In genomic region chr6:50093116-50093937, GRCh38 we compare ENCODE assay signal across 1 cellular context.
TF ChIP-seq lines count a peak whose summit lies in the region.

No MANE protein-coding gene starts in this region.

TF ChIP-seq in HepG2, 621 proteins besides CTCF, POLR2A, EP300 and RAD21 (continued from another document and continues in another):
- TF ChIP-seq ZNF276 (CRISPR knock-in tag; IDR thresholded peaks at IDR 0.05; ENCODE audit: low read depth) (no peak), ZNF773 (CRISPR knock-in tag; IDR thresholded peaks at IDR 0.05; ENCODE audit: borderline replicate concordance) (no peak), ZNF484 (CRISPR knock-in tag; IDR thresholded peaks at IDR 0.05; ENCODE audit: borderline replicate concordance, low read depth) (no peak), ZNF777 (CRISPR knock-in tag; IDR thresholded peaks at IDR 0.05) (peak; percentile 39), DRAP1 (CRISPR knock-in tag; IDR thresholded peaks at IDR 0.05) (peak; percentile 39; the same call in 1 of the 2 replicates), DNMT3B (CRISPR knock-in tag; conservative IDR thresholded peaks at IDR 0.05) (0 out of 2 replicates have a peak, but pooled peaks have one; percentile 2), HOMEZ (CRISPR knock-in tag; IDR thresholded peaks at IDR 0.05; ENCODE audit: low read depth) (peak; percentile 92), ZNF343 (CRISPR knock-in tag; IDR thresholded peaks at IDR 0.05) (no peak), NFIB (CRISPR knock-in tag; IDR thresholded peaks at IDR 0.05; ENCODE audit: borderline replicate concordance) (no peak), ZNF460 (CRISPR knock-in tag; IDR thresholded peaks at IDR 0.05; ENCODE audit: borderline replicate concordance) (peak; percentile 15; the same call in 1 of the 2 replicates), NFKB2 (CRISPR knock-in tag; IDR thresholded peaks at IDR 0.05; ENCODE audit: borderline replicate concordance) (no peak), MIER3 (CRISPR knock-in tag; IDR thresholded peaks at IDR 0.05; ENCODE audit: borderline replicate concordance) (peak; percentile 79; the same call in 1 of the 2 replicates), GZF1 (CRISPR knock-in tag; IDR thresholded peaks at IDR 0.05) (no peak), SRY (CRISPR knock-in tag; IDR thresholded peaks at IDR 0.05) (peak; percentile 27; the same call in 1 of the 2 replicates), TOPORS (CRISPR knock-in tag; IDR thresholded peaks at IDR 0.05) (no peak), ZNF253 (CRISPR knock-in tag; IDR thresholded peaks at IDR 0.05; ENCODE audit: borderline replicate concordance) (no peak), FOXP1 (IDR thresholded peaks at IDR 0.05) (peak; percentile 92), FOXP1 (CRISPR knock-in tag; IDR thresholded peaks at IDR 0.05) (peak; percentile 95), TCF12 (IDR thresholded peaks at IDR 0.05) (no peak), TCF12 (CRISPR knock-in tag; IDR thresholded peaks at IDR 0.05) (peak; percentile 66; the same call in 1 of the 2 replicates), MNT (IDR thresholded peaks at IDR 0.05) (peak; percentile 61), ZGPAT (CRISPR knock-in tag; IDR thresholded peaks at IDR 0.05) (peak; percentile 83), ZNF713 (CRISPR knock-in tag; IDR thresholded peaks at IDR 0.05) (0 out of 2 replicates have a peak, but pooled peaks have one; percentile 34), SNAPC4 (CRISPR knock-in tag; IDR thresholded peaks at IDR 0.05) (no peak; the same call in none of the 2 replicates), ISL2 (CRISPR knock-in tag; IDR thresholded peaks at IDR 0.05) (peak; percentile 83), PRDM10 (CRISPR knock-in tag; IDR thresholded peaks at IDR 0.05; ENCODE audit: low read depth) (peak; percentile 64; the same call in 1 of the 2 replicates), SRF (IDR thresholded peaks at IDR 0.05; ENCODE audit: low read depth, low read length) (0 out of 2 replicates have a peak, but pooled peaks have one; percentile 30), ZNF296 (CRISPR knock-in tag; conservative IDR thresholded peaks at IDR 0.05) (no peak), HOXA3 (CRISPR knock-in tag; IDR thresholded peaks at IDR 0.05) (peak; percentile 88), ZNF770 (CRISPR knock-in tag; IDR thresholded peaks at IDR 0.05) (no peak), ZNF704 (CRISPR knock-in tag; IDR thresholded peaks at IDR 0.05; ENCODE audit: borderline replicate concordance) (no peak), ZNF30 (CRISPR knock-in tag; IDR thresholded peaks at IDR 0.05) (no peak), NFYC (CRISPR knock-in tag; IDR thresholded peaks at IDR 0.05) (no peak), CREBL2 (CRISPR knock-in tag; IDR thresholded peaks at IDR 0.05; ENCODE audit: borderline replicate concordance) (no peak), SNAI1 (CRISPR knock-in tag; IDR thresholded peaks at IDR 0.05; ENCODE audit: borderline replicate concordance) (no peak), TBL1XR1 (IDR thresholded peaks at IDR 0.05; ENCODE audit: borderline replicate concordance, low read length, partially characterized antibody) (peak; percentile 75), FOSL1 (CRISPR knock-in tag; IDR thresholded peaks at IDR 0.05; ENCODE audit: borderline replicate concordance) (no peak), ZSCAN30 (CRISPR knock-in tag; IDR thresholded peaks at IDR 0.05) (no peak), ETV5 (CRISPR knock-in tag; IDR thresholded peaks at IDR 0.05; ENCODE audit: borderline replicate concordance) (peak; percentile 59; the same call in 1 of the 2 replicates)
